8 cellular contexts compared by ENCODE assay signal in the genomic region with DNA sequence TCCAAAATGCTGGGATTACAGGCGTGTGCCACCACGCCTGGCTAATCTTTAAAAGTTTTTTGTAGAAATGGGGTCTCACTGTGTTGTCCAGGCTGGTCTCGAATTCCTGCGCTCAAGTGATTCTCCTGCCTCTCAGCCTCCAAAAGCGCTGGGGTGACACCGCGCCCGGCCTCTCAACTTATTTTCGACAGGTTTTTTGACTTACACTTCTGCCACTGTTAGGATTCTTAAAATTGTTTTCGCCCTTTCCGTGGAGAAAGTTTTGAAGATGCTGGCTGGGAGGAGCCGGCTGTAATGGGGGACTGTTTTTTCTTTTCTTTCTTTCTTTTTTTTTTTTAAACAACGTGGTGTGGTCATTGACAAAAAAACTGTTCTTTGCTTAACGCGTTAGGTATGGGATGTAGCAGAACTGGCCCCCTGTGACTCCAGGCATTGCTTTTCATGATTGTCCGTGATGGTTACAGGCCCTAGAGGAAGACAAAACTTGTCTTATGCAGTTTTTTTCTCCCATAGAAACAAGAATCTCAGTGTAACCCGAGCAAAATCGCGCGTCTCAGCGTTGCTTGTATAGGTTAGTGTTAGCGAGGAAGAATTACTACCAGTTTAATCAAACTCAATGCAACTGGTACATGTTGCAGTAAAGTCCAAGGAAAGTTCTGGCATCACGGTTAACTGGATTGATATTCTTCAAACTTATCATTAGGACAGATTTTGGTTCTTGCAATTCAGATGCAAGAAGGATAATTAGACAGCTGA. TPM values are rescaled to one million over a fixed set of nuclear protein-coding genes. Genes with fewer than 3 reads are reported as not detected.
A peak's percentile ranks its signal among the peaks of the same experiment; 100 is the strongest.
DNase-seq lines count a peak whose midpoint lies in the region; ATAC-seq, FAIRE-seq and TF ChIP-seq lines count a peak whose summit lies in the region.

No MANE protein-coding gene starts in this region.

- H3K36me3 ChIP-seq in endodermal cell (ENCODE audit: control insufficient read depth, insufficient read depth, low read length) (peaks cover 24% of the 10 kb centered on the region), neural cell (ENCODE audit: insufficient read depth, low read length) (no peaks in the 10 kb centered on the region)

- no peak for FAIRE-seq in D721Med (lab: Jason Lieb, UNC)

- no peaks in the 10 kb centered on the region for H3K9me3 Mint-ChIP-seq in endodermal cell

- H3K9me2 ChIP-seq in neural cell (ENCODE audit: insufficient read depth, low read length) = no peaks in the 10 kb centered on the region

- TF ChIP-seq EP300 in neural cell (conservative IDR thresholded peaks at IDR 0.05; ENCODE audit: poor library complexity, severe bottlenecking) = no peak

- WGBS in endodermal cell (ENCODE audit: insufficient coverage in 1 of 2, insufficient read length in 1 of 2), 2 experiments = 10 to 13% methylated on average over 14 to 23 of the region's 23 CpGs

- H3K9me3 ChIP-seq in endodermal cell (ENCODE audit: control insufficient read depth, low read length) (no peaks in the 10 kb centered on the region), neural cell (ENCODE audit: low read length) (no peaks in the 10 kb centered on the region)

- peak overlapping the region; percentile 99 for H3K27ac ChIP-seq in VCaP
- H3K27ac ChIP-seq in endodermal cell (ENCODE audit: low read depth, low read length) = peak overlapping the region; percentile 4
- peak overlapping the region; percentile 52 for H3K27ac ChIP-seq in neural cell (ENCODE audit: low read length)

- peak overlapping the region; percentile 95 for H3K27ac Mint-ChIP-seq in endodermal cell

- TF ChIP-seq RAD21 in neural cell (conservative IDR thresholded peaks at IDR 0.05) = no peak

- no peaks in the 10 kb centered on the region for H3F3A ChIP-seq in neural cell (ENCODE audit: insufficient read depth, low read length, poor library complexity, severe bottlenecking)

- TF ChIP-seq CTCF in VCaP (conservative IDR thresholded peaks at IDR 0.05) = no peak
- TF ChIP-seq CTCF in endodermal cell (conservative IDR thresholded peaks at IDR 0.05) = no peak
- no peak for TF ChIP-seq CTCF in neural cell (IDR thresholded peaks at IDR 0.05; ENCODE audit: poor library complexity, severe bottlenecking)
- TF ChIP-seq CTCF in D721Med (IDR thresholded peaks at IDR 0.05; ENCODE audit: insufficient read depth, missing control alignments) = no peak

- no peaks in the 10 kb centered on the region for H3K27me3 ChIP-seq in endodermal cell (ENCODE audit: control insufficient read depth, insufficient read depth, low read length, poor library complexity, severe bottlenecking)
- no peaks in the 10 kb centered on the region for H3K27me3 ChIP-seq in neural cell (ENCODE audit: insufficient read depth, low read depth, low read length)

- H3K79me2 ChIP-seq in neural cell (replicated peaks; ENCODE audit: insufficient read depth, low read length) = peaks cover 55% of the 10 kb centered on the region

- no peak for ATAC-seq in HG03196 (IDR thresholded peaks at IDR 0.05; ENCODE audit: unreplicated experiment)

- DNase-seq in stimulated activated CD4-positive, alpha-beta T cell treated with anti-CD3 and anti-CD28 coated beads, Interleukin-12 subunit alpha, Interleukin-12 subunit beta, amount 100 ng/mL, for 4 hours = peak; percentile 9
- no peak for DNase-seq in stimulated activated CD4-positive, alpha-beta T cell treated with anti-CD3 and anti-CD28 coated beads, Interleukin-4, amount 100 ng/mL, for 4 hours
- no peak for DNase-seq in endodermal cell
- DNase-seq in D721Med (ENCODE audit: insufficient read length, low spot score) = no peak
- no peak for DNase-seq in HCEC 1CT

- no peaks in the 10 kb centered on the region for H4K20me1 ChIP-seq in neural cell (ENCODE audit: insufficient read depth)

- H3K4me3 ChIP-seq in endodermal cell (ENCODE audit: low read length) (peak overlapping the region; percentile 88), neural cell (ENCODE audit: low read length) (peak overlapping the region; percentile 77)

- peak overlapping the region; percentile 91 for H3K4me2 ChIP-seq in neural cell (ENCODE audit: low read length)

- H3K27me3 Mint-ChIP-seq in endodermal cell (ENCODE audit: insufficient read depth) = no peaks in the 10 kb centered on the region

- peak overlapping the region; percentile 93 for H3K9ac ChIP-seq in endodermal cell (ENCODE audit: extremely low read depth, low read length, poor library complexity, severe bottlenecking)
- peak overlapping the region; percentile 76 for H3K9ac ChIP-seq in neural cell (ENCODE audit: low read length)

- peaks cover 20% of the 10 kb centered on the region for H3K36me3 Mint-ChIP-seq in endodermal cell (ENCODE audit: low read depth)

- H3K4me1 ChIP-seq in endodermal cell (ENCODE audit: control insufficient read depth, insufficient read depth, low read length) = no peaks in the 10 kb centered on the region

- H3K4me3 Mint-ChIP-seq in endodermal cell = peak overlapping the region; percentile 77

- H2AFZ ChIP-seq in neural cell (ENCODE audit: low read depth, low read length) = no peak overlapping the region

- peaks cover 13% of the 10 kb centered on the region for H3K4me1 Mint-ChIP-seq in endodermal cell

TF ChIP-seq in neural cell, 6 proteins besides CTCF, POLR2A, EP300 and RAD21:
- no peak for TF ChIP-seq MXI1 (conservative IDR thresholded peaks at IDR 0.05; ENCODE audit: poor library complexity, severe bottlenecking)
- TF ChIP-seq EZH2 (IDR thresholded peaks at IDR 0.05; ENCODE audit: borderline replicate concordance, insufficient read depth, low read length, poor library complexity, severe bottlenecking) = no peak
- TF ChIP-seq POLR2AphosphoS5 (IDR thresholded peaks at IDR 0.05) = no peak
- TF ChIP-seq, protein P1, sequence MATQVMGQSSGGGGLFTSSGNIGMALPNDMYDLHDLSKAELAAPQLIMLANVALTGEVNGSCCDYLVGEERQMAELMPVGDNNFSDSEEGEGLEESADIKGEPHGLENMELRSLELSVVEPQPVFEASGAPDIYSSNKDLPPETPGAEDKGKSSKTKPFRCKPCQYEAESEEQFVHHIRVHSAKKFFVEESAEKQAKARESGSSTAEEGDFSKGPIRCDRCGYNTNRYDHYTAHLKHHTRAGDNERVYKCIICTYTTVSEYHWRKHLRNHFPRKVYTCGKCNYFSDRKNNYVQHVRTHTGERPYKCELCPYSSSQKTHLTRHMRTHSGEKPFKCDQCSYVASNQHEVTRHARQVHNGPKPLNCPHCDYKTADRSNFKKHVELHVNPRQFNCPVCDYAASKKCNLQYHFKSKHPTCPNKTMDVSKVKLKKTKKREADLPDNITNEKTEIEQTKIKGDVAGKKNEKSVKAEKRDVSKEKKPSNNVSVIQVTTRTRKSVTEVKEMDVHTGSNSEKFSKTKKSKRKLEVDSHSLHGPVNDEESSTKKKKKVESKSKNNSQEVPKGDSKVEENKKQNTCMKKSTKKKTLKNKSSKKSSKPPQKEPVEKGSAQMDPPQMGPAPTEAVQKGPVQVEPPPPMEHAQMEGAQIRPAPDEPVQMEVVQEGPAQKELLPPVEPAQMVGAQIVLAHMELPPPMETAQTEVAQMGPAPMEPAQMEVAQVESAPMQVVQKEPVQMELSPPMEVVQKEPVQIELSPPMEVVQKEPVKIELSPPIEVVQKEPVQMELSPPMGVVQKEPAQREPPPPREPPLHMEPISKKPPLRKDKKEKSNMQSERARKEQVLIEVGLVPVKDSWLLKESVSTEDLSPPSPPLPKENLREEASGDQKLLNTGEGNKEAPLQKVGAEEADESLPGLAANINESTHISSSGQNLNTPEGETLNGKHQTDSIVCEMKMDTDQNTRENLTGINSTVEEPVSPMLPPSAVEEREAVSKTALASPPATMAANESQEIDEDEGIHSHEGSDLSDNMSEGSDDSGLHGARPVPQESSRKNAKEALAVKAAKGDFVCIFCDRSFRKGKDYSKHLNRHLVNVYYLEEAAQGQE (IDR thresholded peaks at IDR 0.05; ENCODE audit: borderline replicate concordance) = no peak
- no peak for TF ChIP-seq SMC3 (conservative IDR thresholded peaks at IDR 0.05; ENCODE audit: poor library complexity)
- TF ChIP-seq TAF1 (IDR thresholded peaks at IDR 0.05; ENCODE audit: low read depth) = no peak

RNA-seq across cellular contexts. Expression of a gene that starts 1.2 kb away (rescaled TPM):
- 100 to 1,000 TPM; 236 to 238 TPM for total RNA-seq in endodermal cell
- 221 TPM for polyA plus RNA-seq in endodermal cell (2013, experiment 1 of 2)
- polyA plus RNA-seq in endodermal cell (2013, experiment 2 of 2) = 214 TPM
- 48.8 and 53.8 TPM in 2 replicates for polyA plus RNA-seq in neural cell
- polyA minus RNA-seq in neural cell = 32.6 and 43.4 TPM in 2 replicates

RNA-seq across cellular contexts. Expression of a gene that starts 26.8 kb away (rescaled TPM):
- 10 to 100 TPM; 19.9 to 22.2 TPM for total RNA-seq in endodermal cell
- polyA plus RNA-seq in endodermal cell (2013, experiment 1 of 2) = 24.4 TPM
- 22.3 TPM for polyA plus RNA-seq in endodermal cell (2013, experiment 2 of 2)
- 48.1 and 54.2 TPM in 2 replicates for polyA plus RNA-seq in neural cell
- polyA minus RNA-seq in neural cell = 55.8 and 57.0 TPM in 2 replicates

Comparison
In these comparisons a context has a peak if more than half of its experiments do, and no peak if none do; other contexts are left out.
1. H3K27ac ChIP-seq: peak in every context shown above with its lines; median percentile 99 in VCaP; 52 in neural cell; 4 in endodermal cell.